ENCODE assay signal across 22 cellular contexts in genomic region chr4:104487105-104487504, GRCh38. TPM values are rescaled to one million over a fixed set of nuclear protein-coding genes. Genes with fewer than 3 reads are reported as not detected.
DNase-seq lines count a peak whose midpoint lies in the region; FAIRE-seq and TF ChIP-seq lines count a peak whose summit lies in the region.
"Had no signal": no experiment of that assay in that cellular context is flagged by ENCODE, and none has a peak within 500 bp of the region (broad histone marks: within the 10 kb centered on the region; RNA-seq: fewer than 3 reads in every experiment).

No MANE protein-coding gene starts in this region.

- TF ChIP-seq RAD21 in H1 (IDR thresholded peaks at IDR 0.05 in 1 of 2, conservative IDR thresholded peaks at IDR 0.05 in 1 of 2; ENCODE audit: low read depth in 2 of 2, low read length in 2 of 2): no peak

- H4K5ac ChIP-seq in H1 (ENCODE audit: insufficient read length, low read depth, low read length): no peak overlapping the region

- in situ Hi-C loops in Caki2 (cut with HindIII; ENCODE audit: low pct_unique_long_range_greater_than_20kb, low sequenced_read_pairs): no loop called here

- CTCF ChIA-PET in H1 (lab: Charles Lee; ENCODE audit: partially characterized antibody): no interaction called here

- H3K27ac Mint-ChIP-seq in neural crest cell (ENCODE audit: unreplicated experiment): no peak overlapping the region
- H3K27ac Mint-ChIP-seq in activated naive CD8-positive, alpha-beta T cell treated with anti-CD3 and anti-CD28 coated beads for 36 hours: no peak overlapping the region
- H3K27ac Mint-ChIP-seq: activated CD8-positive, alpha-beta T cell treated with anti-CD3 and anti-CD28 coated beads for 36 hours had no signal

- H3K27ac ChIP-seq in MM.1S (ENCODE audit: low read length) (peak overlapping the region; percentile 98), H1 (ENCODE audit: low read depth, low read length) (no peak overlapping the region), smooth muscle cell (ENCODE audit: low read depth) (no peak overlapping the region)
- H3K27ac ChIP-seq: colonic mucosa, right lobe of liver, upper lobe of right lung had no signal

- no peaks in the 10 kb centered on the region for H3K36me3 ChIP-seq in MM.1S (replicated peaks; ENCODE audit: insufficient read depth, low read length)
- H3K36me3 ChIP-seq in H1 (ENCODE audit: control insufficient read depth in 2 of 4, insufficient read depth in 4 of 4, low read length in 3 of 4): no peaks in the 10 kb centered on the region
- no peaks in the 10 kb centered on the region for H3K36me3 ChIP-seq in smooth muscle cell (ENCODE audit: low read depth)
- H3K36me3 ChIP-seq: colonic mucosa, right lobe of liver, upper lobe of right lung had no signal

- no peak overlapping the region for H3K18ac ChIP-seq in H1 (ENCODE audit: extremely low read depth, low read length)

- no peak overlapping the region for H2BK12ac ChIP-seq in H1 (ENCODE audit: low read depth, low read length)

- peaks cover 58% of the 10 kb centered on the region for H3F3A ChIP-seq in MM.1S (ENCODE audit: insufficient read depth, low read length)
- peaks cover under 1% of the 10 kb centered on the region for H3F3A ChIP-seq in smooth muscle cell (ENCODE audit: low read depth)

- no peak overlapping the region for H4K91ac ChIP-seq in H1 (replicated peaks; ENCODE audit: insufficient read length, low read length)

- H3K4me1 Mint-ChIP-seq in neural crest cell: peaks cover 50% of the 10 kb centered on the region
- H3K4me1 Mint-ChIP-seq in activated naive CD8-positive, alpha-beta T cell treated with anti-CD3 and anti-CD28 coated beads for 36 hours: peaks cover 18% of the 10 kb centered on the region

- H4K20me1 ChIP-seq in MM.1S (ENCODE audit: insufficient read depth, low read length) (no peaks in the 10 kb centered on the region), H1 (replicated peaks in 1 of 2; ENCODE audit: control insufficient read depth in 1 of 2, insufficient read depth in 2 of 2, low read length in 2 of 2) (no peaks in the 10 kb centered on the region), smooth muscle cell (ENCODE audit: low read depth) (no peaks in the 10 kb centered on the region)

- H3K4me1 ChIP-seq in MM.1S (ENCODE audit: low read length): peaks cover 38% of the 10 kb centered on the region
- H3K4me1 ChIP-seq in H1 (replicated peaks in 1 of 4; ENCODE audit: control insufficient read depth in 3 of 4, insufficient read depth in 4 of 4, low read length in 3 of 4): peaks cover 0 to 7% (median 2%) of the 10 kb centered on the region in 4 experiments; a peak in 3 of 7 replicates
- peaks cover 29% of the 10 kb centered on the region for H3K4me1 ChIP-seq in smooth muscle cell (ENCODE audit: low read depth)
- H3K4me1 ChIP-seq: colonic mucosa had no signal

- no peaks in the 10 kb centered on the region for H3K9me2 ChIP-seq in MM.1S (replicated peaks; ENCODE audit: insufficient read depth, low read length)

- no peak overlapping the region for H3K23ac ChIP-seq in H1 (ENCODE audit: insufficient read length)

- H3K9me3 ChIP-seq in MM.1S (replicated peaks; ENCODE audit: insufficient read depth, low read length) (no peaks in the 10 kb centered on the region), H1 (ENCODE audit: insufficient read depth in 2 of 2, low read depth in 1 of 2, low read length in 1 of 2) (no peaks in the 10 kb centered on the region), smooth muscle cell (replicated peaks; ENCODE audit: low read depth) (no peaks in the 10 kb centered on the region)
- H3K9me3 ChIP-seq: colonic mucosa, right lobe of liver, upper lobe of right lung had no signal

- H3K14ac ChIP-seq in H1 (ENCODE audit: insufficient read length): no peak overlapping the region

- H2AFZ ChIP-seq in MM.1S (ENCODE audit: low read length): no peak overlapping the region
- no peak overlapping the region for H2AFZ ChIP-seq in H1 (ENCODE audit: low read length)
- no peak overlapping the region for H2AFZ ChIP-seq in smooth muscle cell (ENCODE audit: low read depth)

- peaks cover 11% of the 10 kb centered on the region for H3K23me2 ChIP-seq in H1 (ENCODE audit: low read depth, low read length)

- H3K9ac ChIP-seq in MM.1S (ENCODE audit: low read length): peak overlapping the region; percentile 10; the same call in 1 of the 2 replicates
- H3K9ac ChIP-seq in H1 (replicated peaks in 1 of 4; ENCODE audit: extremely low read depth in 1 of 4, low read depth in 3 of 4, low read length in 3 of 4): no peak overlapping the region
- H3K9ac ChIP-seq in smooth muscle cell (ENCODE audit: low read depth): no peak overlapping the region

- no peak overlapping the region for H2BK120ac ChIP-seq in H1 (replicated peaks; ENCODE audit: low read depth, low read length)

- H3K4me2 ChIP-seq in MM.1S (ENCODE audit: low read depth, low read length) (peak overlapping the region; percentile 96), H1 (ENCODE audit: insufficient read depth in 1 of 2, low read depth in 2 of 2, low read length in 2 of 2) (no peak overlapping the region), smooth muscle cell (no peak overlapping the region)

- H2BK20ac ChIP-seq in H1 (ENCODE audit: low read length): no peak overlapping the region

- TF ChIP-seq EP300 in H1 (IDR thresholded peaks at IDR 0.05; ENCODE audit: borderline replicate concordance in 1 of 2, low read depth in 2 of 2, low read length in 2 of 2): no peak

- DNase-seq in Caki2 (ENCODE audit: low read depth): peak; percentile 10
- DNase-seq in MM.1S: peak; percentile 80
- no peak for DNase-seq in H1 (ENCODE audit: low read depth in 1 of 2, low spot score in 2 of 2)
- no peak for DNase-seq in neural crest cell (ENCODE audit: low read depth, low spot score)
- DNase-seq in smooth muscle cell (lab: John Stamatoyannopoulos, UW; ENCODE audit: unreplicated experiment): no peak
- DNase-seq in NOMO-1 treated with DMSO at 0.1 percent for 48 hours (lab: John Stamatoyannopoulos, UW; ENCODE audit: unreplicated experiment): no peak
- DNase-seq in activated naive CD8-positive, alpha-beta T cell treated with anti-CD3 and anti-CD28 coated beads for 36 hours: no peak
- DNase-seq: activated CD4-positive, CD25-positive, alpha-beta regulatory T cell; activated CD8-positive, alpha-beta T cell treated with anti-CD3 and anti-CD28 coated beads for 36 hours; activated naive CD4-positive, alpha-beta T cell treated with anti-CD3 and anti-CD28 coated beads, Interleukin-2, amount 50 U/mL, for 16 hours; activated T-cell treated with anti-CD3 and anti-CD28 coated beads, Interleukin-2, amount 50 U/mL, for 4 hours; colonic mucosa; hippocampal formation; Kasumi-1; midbrain; NCI-H1105; NCI-H2227 treated with DMSO at 0.1 percent for 48 hours; right lobe of liver; SHP77 treated with DMSO at 0.1 percent for 48 hours; stimulated activated naive CD4-positive, alpha-beta T cell treated with Interleukin-2 at 50 U/mL for 16 hours; upper lobe of right lung had no signal

- H2BK15ac ChIP-seq in H1 (ENCODE audit: low read length): no peak overlapping the region

- H3K4me3 Mint-ChIP-seq in neural crest cell: peak overlapping the region; percentile 68
- H3K4me3 Mint-ChIP-seq in activated naive CD8-positive, alpha-beta T cell treated with anti-CD3 and anti-CD28 coated beads for 36 hours: no peak overlapping the region
- H3K4me3 Mint-ChIP-seq: activated CD8-positive, alpha-beta T cell treated with anti-CD3 and anti-CD28 coated beads for 36 hours; activated T-cell treated with anti-CD3 and anti-CD28 coated beads, Interleukin-2, amount 50 U/mL, for 4 hours had no signal

- peak overlapping the region; percentile 82 for H3K4me3 ChIP-seq in MM.1S (ENCODE audit: low read length)
- H3K4me3 ChIP-seq in H1 (ENCODE audit: extremely low read depth in 1 of 4, insufficient read depth in 2 of 4, low read depth in 3 of 4, low read length in 4 of 4): 0 out of 8 replicates have a peak overlapping the region, but pooled peaks of 1 of the 4 experiments have one; percentile 26
- H3K4me3 ChIP-seq in smooth muscle cell: no peak overlapping the region
- H3K4me3 ChIP-seq: colonic mucosa, right lobe of liver, upper lobe of right lung had no signal

- no peak overlapping the region for H3K4ac ChIP-seq in H1 (replicated peaks; ENCODE audit: insufficient read length, low read depth, low read length)

- H3K27me3 ChIP-seq in MM.1S (replicated peaks; ENCODE audit: insufficient read depth, low read length): no peaks in the 10 kb centered on the region
- no peaks in the 10 kb centered on the region for H3K27me3 ChIP-seq in H1 (replicated peaks in 1 of 4; ENCODE audit: control insufficient read depth in 3 of 4, extremely low read depth in 1 of 4, insufficient read depth in 3 of 4, low read length in 3 of 4)
- no peaks in the 10 kb centered on the region for H3K27me3 ChIP-seq in smooth muscle cell (ENCODE audit: low read depth)
- H3K27me3 ChIP-seq: colonic mucosa, right lobe of liver had no signal

- H2AK5ac ChIP-seq in H1 (ENCODE audit: low read depth, low read length): no peak overlapping the region

- TF ChIP-seq POLR2A in H1 (IDR thresholded peaks at IDR 0.05; ENCODE audit: control extremely low read depth in 1 of 2, low read depth in 2 of 2, low read length in 2 of 2): no peak

- TF ChIP-seq CTCF in MM.1S (IDR thresholded peaks at IDR 0.05; ENCODE audit: low read length) (no peak), H1 (IDR thresholded peaks at IDR 0.05; ENCODE audit: control extremely low read depth in 1 of 3, insufficient read depth in 1 of 3, low read depth in 1 of 3, low read length in 3 of 3) (no peak), neural crest cell (conservative IDR thresholded peaks at IDR 0.05) (no peak), smooth muscle cell (IDR thresholded peaks at IDR 0.05; ENCODE audit: borderline replicate concordance, insufficient read depth, poor library complexity, severe bottlenecking) (no peak)

- H3K56ac ChIP-seq in H1 (replicated peaks; ENCODE audit: insufficient read length, low read depth, low read length): no peak overlapping the region

- H3K9me3 Mint-ChIP-seq in neural crest cell: no peaks in the 10 kb centered on the region
- H3K9me3 Mint-ChIP-seq in activated naive CD8-positive, alpha-beta T cell treated with anti-CD3 and anti-CD28 coated beads for 36 hours: no peaks in the 10 kb centered on the region
- H3K9me3 Mint-ChIP-seq: activated CD8-positive, alpha-beta T cell treated with anti-CD3 and anti-CD28 coated beads for 36 hours; activated T-cell treated with anti-CD3 and anti-CD28 coated beads, Interleukin-2, amount 50 U/mL, for 4 hours had no signal

- FAIRE-seq in H1 (lab: Jason Lieb, UNC): no peak

- no peak overlapping the region for H2BK5ac ChIP-seq in H1 (ENCODE audit: low read depth, low read length)

- no peaks in the 10 kb centered on the region for H3K27me3 Mint-ChIP-seq in neural crest cell (ENCODE audit: low read depth)
- peaks cover 70% of the 10 kb centered on the region for H3K27me3 Mint-ChIP-seq in activated naive CD8-positive, alpha-beta T cell treated with anti-CD3 and anti-CD28 coated beads for 36 hours

- POLR2A ChIA-PET in H1 (lab: Charles Lee; ENCODE audit: partially characterized antibody): no interaction called here

- H3K36me3 Mint-ChIP-seq in neural crest cell (ENCODE audit: low read depth): peaks cover 3% of the 10 kb centered on the region
- H3K36me3 Mint-ChIP-seq in activated naive CD8-positive, alpha-beta T cell treated with anti-CD3 and anti-CD28 coated beads for 36 hours: no peaks in the 10 kb centered on the region

- H4K8ac ChIP-seq in H1 (ENCODE audit: extremely low read depth, insufficient read depth, low read length): no peak overlapping the region

- peaks cover 72% of the 10 kb centered on the region for H3K79me2 ChIP-seq in MM.1S (ENCODE audit: low read length)
- H3K79me2 ChIP-seq in H1 (ENCODE audit: control insufficient read depth in 1 of 2, insufficient read depth in 2 of 2, low read length in 2 of 2): peaks cover 0 to 5% of the 10 kb centered on the region in 2 experiments; a peak in 1 of 4 replicates
- no peaks in the 10 kb centered on the region for H3K79me2 ChIP-seq in smooth muscle cell (ENCODE audit: low read depth)

- H3K79me1 ChIP-seq in H1 (ENCODE audit: low read depth, low read length): no peaks in the 10 kb centered on the region

RNA-seq across cellular contexts. Expression of gene CXXC4, which starts 7.6 kb away (rescaled TPM):
- 1.0 and 2.1 TPM in 2 replicates for total RNA-seq in Caki2 (2014; rRNA removed; shearing (Covaris generic); ENCODE audit: low replicate concordance)
- 1.8 TPM in 2 replicates for total RNA-seq in H1 (2021; fragmentation: NEBNext Ultra II Directional; extraction: Animal tissue kit (Norgen Biotek cat#: 25700))
- 0.60 and 1.3 TPM in 2 replicates for polyA plus RNA-seq in H1 (2011; rRNA removed)
- 0.74 TPM for polyA plus RNA-seq in H1 (2011; cell fraction: cytosol; rRNA removed)
- polyA plus RNA-seq in H1 (2011; cell fraction: nucleus; rRNA removed): 1.0 TPM
- 0.77 to 1.9 TPM (median 0.90 TPM) in 4 replicates for polyA plus RNA-seq in H1 (2012, experiment 1 of 2)
- 0.24 TPM for polyA plus RNA-seq in H1 (2012, experiment 2 of 2)
- polyA plus RNA-seq in H1 (2013, experiment 1 of 2): 1.5 TPM
- polyA plus RNA-seq in H1 (2013, experiment 2 of 2): 1.2 TPM
- polyA minus RNA-seq in H1 (2011; rRNA and poly(A)+ RNA removed): 1.5 and 2.2 TPM in 2 replicates
- 1.2 TPM for polyA minus RNA-seq in H1 (2011; cell fraction: cytosol; rRNA and poly(A)+ RNA removed)
- polyA minus RNA-seq in H1 (2011; cell fraction: nucleus; rRNA and poly(A)+ RNA removed): 6.2 TPM
- total RNA-seq in neural crest cell: 18.9 and 20.3 TPM in 2 replicates
- 0.18 and 0.72 TPM in 2 replicates for total RNA-seq in smooth muscle cell
- polyA plus RNA-seq in smooth muscle cell: 0.08 and 0.64 TPM in 2 replicates
- under 1 TPM in 1 of 2 experiments, not detected in 1; 0.04 TPM for total RNA-seq in activated naive CD8-positive, alpha-beta T cell treated with anti-CD3 and anti-CD28 coated beads for 36 hours
- total RNA-seq: activated CD8-positive, alpha-beta T cell treated with anti-CD3 and anti-CD28 coated beads for 36 hours; T-helper 2 cell treated with Interferon-gamma antibody and Interleukin-4, amounts not matched to agents 100 ng/mL and 5 ng/mL, for 36 hours had no signal

Comparison
In these comparisons a context has a peak if more than half of its experiments do, and no peak if none do; other contexts are left out.
1. DNase-seq: peak in Caki2 (single experiment) and MM.1S (single experiment); none in H1 (0 of 2), neural crest cell (single experiment), smooth muscle cell (single experiment), NOMO-1 treated with DMSO at 0.1 percent for 48 hours (single experiment) and activated naive CD8-positive, alpha-beta T cell treated with anti-CD3 and anti-CD28 coated beads for 36 hours (single experiment).